Comparison of ENCODE assay signal across 1 cellular context in genomic region chr20:32535953-32536823, GRCh38.
TF ChIP-seq lines count a peak whose summit lies in the region.

No MANE protein-coding gene starts in this region.

TF ChIP-seq in HepG2, 621 proteins besides CTCF, POLR2A, EP300 and RAD21 (continued from another document):
- TF ChIP-seq, protein P1, sequence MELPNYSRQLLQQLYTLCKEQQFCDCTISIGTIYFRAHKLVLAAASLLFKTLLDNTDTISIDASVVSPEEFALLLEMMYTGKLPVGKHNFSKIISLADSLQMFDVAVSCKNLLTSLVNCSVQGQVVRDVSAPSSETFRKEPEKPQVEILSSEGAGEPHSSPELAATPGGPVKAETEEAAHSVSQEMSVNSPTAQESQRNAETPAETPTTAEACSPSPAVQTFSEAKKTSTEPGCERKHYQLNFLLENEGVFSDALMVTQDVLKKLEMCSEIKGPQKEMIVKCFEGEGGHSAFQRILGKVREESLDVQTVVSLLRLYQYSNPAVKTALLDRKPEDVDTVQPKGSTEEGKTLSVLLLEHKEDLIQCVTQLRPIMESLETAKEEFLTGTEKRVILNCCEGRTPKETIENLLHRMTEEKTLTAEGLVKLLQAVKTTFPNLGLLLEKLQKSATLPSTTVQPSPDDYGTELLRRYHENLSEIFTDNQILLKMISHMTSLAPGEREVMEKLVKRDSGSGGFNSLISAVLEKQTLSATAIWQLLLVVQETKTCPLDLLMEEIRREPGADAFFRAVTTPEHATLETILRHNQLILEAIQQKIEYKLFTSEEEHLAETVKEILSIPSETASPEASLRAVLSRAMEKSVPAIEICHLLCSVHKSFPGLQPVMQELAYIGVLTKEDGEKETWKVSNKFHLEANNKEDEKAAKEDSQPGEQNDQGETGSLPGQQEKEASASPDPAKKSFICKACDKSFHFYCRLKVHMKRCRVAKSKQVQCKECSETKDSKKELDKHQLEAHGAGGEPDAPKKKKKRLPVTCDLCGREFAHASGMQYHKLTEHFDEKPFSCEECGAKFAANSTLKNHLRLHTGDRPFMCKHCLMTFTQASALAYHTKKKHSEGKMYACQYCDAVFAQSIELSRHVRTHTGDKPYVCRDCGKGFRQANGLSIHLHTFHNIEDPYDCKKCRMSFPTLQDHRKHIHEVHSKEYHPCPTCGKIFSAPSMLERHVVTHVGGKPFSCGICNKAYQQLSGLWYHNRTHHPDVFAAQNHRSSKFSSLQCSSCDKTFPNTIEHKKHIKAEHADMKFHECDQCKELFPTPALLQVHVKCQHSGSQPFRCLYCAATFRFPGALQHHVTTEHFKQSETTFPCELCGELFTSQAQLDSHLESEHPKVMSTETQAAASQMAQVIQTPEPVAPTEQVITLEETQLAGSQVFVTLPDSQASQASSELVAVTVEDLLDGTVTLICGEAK (IDR thresholded peaks at IDR 0.05), result no peak
- TF ChIP-seq, protein P1 (CRISPR knock-in tag; IDR thresholded peaks at IDR 0.05), result peak; percentile 65
- TF ChIP-seq ZNF572 (CRISPR knock-in tag; IDR thresholded peaks at IDR 0.05) (peak; percentile 82; the same call in 1 of the 2 replicates), ZNF557 (CRISPR knock-in tag; IDR thresholded peaks at IDR 0.05) (no peak), STAT6 (CRISPR knock-in tag; IDR thresholded peaks at IDR 0.05; ENCODE audit: borderline replicate concordance) (no peak), ADNP (CRISPR knock-in tag; IDR thresholded peaks at IDR 0.05) (no peak), SAFB2 (CRISPR knock-in tag; IDR thresholded peaks at IDR 0.05; ENCODE audit: borderline replicate concordance, low read depth) (no peak)
TF ChIP-seq in HepG2: peak in this region for 128.
